ENCODE assay signal across 9 cellular contexts in the genomic region with DNA sequence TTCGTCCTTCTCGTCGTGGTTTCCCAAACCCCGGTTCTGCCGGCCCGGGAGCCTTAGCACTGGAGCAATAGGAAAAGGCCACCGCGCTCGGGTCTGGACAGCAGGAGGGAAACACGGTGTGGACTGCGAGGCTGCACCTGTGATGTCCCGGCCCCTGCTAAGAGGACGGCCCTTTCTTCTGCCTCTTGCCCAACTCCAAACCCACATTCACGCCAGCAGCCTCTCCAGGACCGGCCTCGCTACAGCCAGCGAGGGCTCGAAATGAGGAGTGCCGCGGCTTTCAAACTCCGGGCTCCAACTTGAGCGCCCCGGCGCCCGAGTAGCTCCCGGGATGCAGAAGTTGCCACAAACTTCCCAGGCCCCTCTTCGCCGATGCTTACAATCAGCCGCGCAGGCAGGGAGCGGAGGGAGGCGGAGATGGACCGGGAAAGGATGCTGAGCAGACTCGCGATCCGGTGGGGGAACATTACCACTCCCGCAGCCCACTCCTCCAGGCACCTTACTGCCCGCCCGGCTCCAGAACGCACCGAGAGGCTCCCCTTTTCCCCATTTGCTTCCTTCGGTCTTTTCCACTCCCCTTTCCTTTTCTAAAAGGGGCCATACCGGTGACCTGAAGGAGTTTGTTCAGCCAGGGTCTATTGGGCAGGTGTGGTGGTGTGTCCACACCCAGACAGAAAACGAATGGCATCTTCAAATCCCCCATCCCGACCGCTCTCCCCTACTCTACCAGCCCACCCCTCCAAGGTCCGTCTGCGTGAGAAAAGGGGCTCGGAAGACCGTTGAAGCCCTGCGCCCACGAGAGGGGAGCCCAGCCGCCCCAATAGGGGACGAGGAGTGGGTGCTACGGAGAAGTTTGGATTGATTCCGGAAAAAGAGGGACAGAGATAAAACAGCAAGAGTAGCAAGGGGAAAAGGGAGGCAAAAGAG. TPM values are rescaled to one million over a fixed set of nuclear protein-coding genes. Genes with fewer than 3 reads are reported as not detected.
A peak's percentile ranks its signal among the peaks of the same experiment; 100 is the strongest.
DNase-seq lines count a peak whose midpoint lies in the region; ATAC-seq, FAIRE-seq and TF ChIP-seq lines count a peak whose summit lies in the region.
"Had no signal": no experiment of that assay in that cellular context is flagged by ENCODE, and none has a peak within 500 bp of the region (broad histone marks: within the 10 kb centered on the region; RNA-seq: fewer than 3 reads in every experiment).

No MANE protein-coding gene starts in this region.

- BruUV-seq in Panc1 (replicated peaks; lab: Mats Ljungman, UMichigan): no TSS peak

- peaks cover 0 to 9% (median 4%) of the 10 kb centered on the region in 5 experiments for H3K9me3 Mint-ChIP-seq in brain

- H3K4me2 ChIP-seq in keratinocyte (ENCODE audit: control insufficient read depth, extremely low read depth, insufficient read depth, low read depth, low read length): peak overlapping the region; percentile 53

- H3K4me3 ChIP-seq in Panc1 (ENCODE audit: low read depth in 2 of 2, low read length in 2 of 2) (peak overlapping the region; percentile 24 to 36), keratinocyte (ENCODE audit: control insufficient read depth in 2 of 3, extremely low read depth in 1 of 3, insufficient read depth in 2 of 3, low read depth in 1 of 3, low read length in 3 of 3) (peak overlapping the region; percentile 38 to 62 (median 39))
- H3K4me3 ChIP-seq: K562 had no signal

- peak overlapping the region in 1 of 5 experiments; percentile 55 for H3K27ac Mint-ChIP-seq in brain

- intact Hi-C loops in Panc1 (cut with micrococcal nuclease; ENCODE audit: unreplicated experiment): no loop called here

- dilution Hi-C loops in keratinocyte (cut with MboI; ENCODE audit: extremely low pct_ligation_motif_present, low sequenced_read_pairs): no loop called here

- H3K9me3 ChIP-seq in ES-I3 (ENCODE audit: control insufficient read depth, insufficient read depth, low read length): no peaks in the 10 kb centered on the region; the same call in 1 of the 2 replicates
- H3K9me3 ChIP-seq in Panc1 (ENCODE audit: control insufficient read depth, insufficient read depth, low read depth, low read length): no peaks in the 10 kb centered on the region
- no peaks in the 10 kb centered on the region for H3K9me3 ChIP-seq in keratinocyte (ENCODE audit: control insufficient read depth, low read depth, low read length)

- H3K36me3 ChIP-seq in ES-I3 (ENCODE audit: insufficient read depth, low read length) (no peaks in the 10 kb centered on the region), Panc1 (ENCODE audit: control insufficient read depth, insufficient read depth, low read length) (no peaks in the 10 kb centered on the region), keratinocyte (ENCODE audit: control insufficient read depth in 2 of 2, extremely low read depth in 1 of 2, insufficient read depth in 2 of 2, low read length in 2 of 2) (no peaks in the 10 kb centered on the region)

- DNase-seq in Panc1 (ENCODE audit: low read depth, low spot score): no peak
- DNase-seq in keratinocyte (ENCODE audit: low read depth, low spot score): no peak
- DNase-seq in stimulated activated CD4-positive, alpha-beta T cell treated with anti-CD3 and anti-CD28 coated beads, Interleukin-15, amount 100 ng/mL, for 1 hour (ENCODE audit: low read depth in 1 of 2, low spot score in 1 of 2): peak; percentile 8 to 18
- no peak for DNase-seq in NCI-H187 treated with DMSO at 0.1 percent for 48 hours (lab: John Stamatoyannopoulos, UW)

- H3K9ac ChIP-seq in ES-I3 (ENCODE audit: low read depth, low read length) (peak overlapping the region; percentile 76), keratinocyte (ENCODE audit: control insufficient read depth, extremely low read depth, insufficient read depth, low read length) (no peak overlapping the region)

- TF ChIP-seq CTCF in Panc1 (IDR thresholded peaks at IDR 0.05) (no peak), brain (conservative IDR thresholded peaks at IDR 0.05) (no peak), keratinocyte (optimal IDR thresholded peaks at IDR 0.05 in 1 of 3, IDR thresholded peaks at IDR 0.05 in 1 of 3, conservative IDR thresholded peaks at IDR 0.05 in 1 of 3; ENCODE audit: extremely low read depth in 1 of 3, insufficient read depth in 2 of 3, low read length in 3 of 3) (no peak)

- in situ Hi-C loops in Panc1 (cut with HindIII; ENCODE audit: low pct_unique_long_range_greater_than_20kb, low sequenced_read_pairs): no loop called here

- peak overlapping the region; percentile 64 for H2AFZ ChIP-seq in keratinocyte (ENCODE audit: control insufficient read depth, low read length)

- H3K27ac ChIP-seq in Panc1 (ENCODE audit: low read length) (no peak overlapping the region), keratinocyte (ENCODE audit: control insufficient read depth, insufficient read depth, low read length) (no peak overlapping the region)

- POLR2A ChIA-PET in Panc1 (lab: Charles Lee): no interaction called here

- no peak for FAIRE-seq in keratinocyte (lab: Jason Lieb, UNC)
- FAIRE-seq: K562 had no signal

- peaks cover 28% of the 10 kb centered on the region for H3K27me3 ChIP-seq in Panc1 (ENCODE audit: control insufficient read depth, insufficient read depth, low read length)
- peaks cover 34% of the 10 kb centered on the region for H3K27me3 ChIP-seq in keratinocyte (ENCODE audit: control insufficient read depth, extremely low read depth, insufficient read depth, low read length)

- ATAC-seq in Panc1 (peak; percentile 36; the same call in 1 of the 2 replicates), HG03139 (IDR thresholded peaks at IDR 0.05; ENCODE audit: unreplicated experiment) (no peak), HG03095 (IDR thresholded peaks at IDR 0.05; ENCODE audit: unreplicated experiment) (no peak)

- H3K4me1 ChIP-seq in ES-I3 (ENCODE audit: insufficient read depth, low read length): no peaks in the 10 kb centered on the region; the same call in none of the 2 replicates
- no peaks in the 10 kb centered on the region for H3K4me1 ChIP-seq in Panc1 (ENCODE audit: control insufficient read depth, insufficient read depth, low read length)
- H3K4me1 ChIP-seq in keratinocyte (ENCODE audit: control insufficient read depth, extremely low read depth, insufficient read depth, low read length): peaks cover 7% of the 10 kb centered on the region

- no peaks in the 10 kb centered on the region for H3K9me1 ChIP-seq in keratinocyte (ENCODE audit: control insufficient read depth, extremely low read depth, insufficient read depth, low read length)

- CTCF ChIA-PET in Panc1 (lab: Charles Lee): no interaction called here

- no peaks in the 10 kb centered on the region for H3K79me2 ChIP-seq in keratinocyte (ENCODE audit: control insufficient read depth, insufficient read depth, low read length)

- peaks cover 24% of the 10 kb centered on the region for H3K4me1 Mint-ChIP-seq in brain

- peak overlapping the region; percentile 87 to 96 (median 92) for H3K4me3 Mint-ChIP-seq in brain

- H3K27me3 Mint-ChIP-seq in brain: peaks cover 70% of the 10 kb centered on the region

- H4K20me1 ChIP-seq in keratinocyte (ENCODE audit: control insufficient read depth, extremely low read depth, insufficient read depth, low read length): no peaks in the 10 kb centered on the region

- no peaks in the 10 kb centered on the region for H3K36me3 Mint-ChIP-seq in brain

RNA-seq across cellular contexts. Expression of a gene that starts 18.8 kb away (rescaled TPM):
- total RNA-seq in Panc1 (2021; ENCODE audit: unreplicated experiment): 0.31 TPM
- not detected for polyA plus RNA-seq in Panc1 (2012; ENCODE audit: insufficient read length)
- polyA plus RNA-seq in brain (ENCODE audit: insufficient read depth, low read depth, low replicate concordance): 24.1 TPM
- 7.8 to 9.0 TPM (median 9.0 TPM) in 3 replicates for polyA plus RNA-seq in keratinocyte
- 4.3 TPM for polyA plus RNA-seq in keratinocyte (2011; ENCODE audit: low read depth)
- polyA plus RNA-seq in keratinocyte (2011; cell fraction: cytosol; rRNA removed): 8.1 and 15.7 TPM in 2 replicates
- 22.9 and 25.0 TPM in 2 replicates for polyA plus RNA-seq in keratinocyte (2011; cell fraction: nucleus; rRNA removed)
- 3.6 and 5.7 TPM in 2 replicates for polyA plus RNA-seq in keratinocyte (2012; ENCODE audit: low replicate concordance)
- 1.4 to 24.8 TPM (median 12.7 TPM) in 3 replicates for polyA minus RNA-seq in keratinocyte
- 15.2 TPM for polyA minus RNA-seq in keratinocyte (2011; cell fraction: cytosol; rRNA and poly(A)+ RNA removed)
- polyA minus RNA-seq in keratinocyte (2011; cell fraction: nucleus; rRNA and poly(A)+ RNA removed): 6.9 and 12.4 TPM in 2 replicates

Comparison
In these comparisons a context has a peak if more than half of its experiments do, and no peak if none do; other contexts are left out.
1. DNase-seq: peak in stimulated activated CD4-positive, alpha-beta T cell treated with anti-CD3 and anti-CD28 coated beads, Interleukin-15, amount 100 ng/mL, for 1 hour (2 of 2); none in Panc1 (single experiment), keratinocyte (single experiment) and NCI-H187 treated with DMSO at 0.1 percent for 48 hours (single experiment).